8 cellular contexts compared by ENCODE assay signal in genomic region chr1:174999926-175000696, GRCh38. TPM values are rescaled to one million over a fixed set of nuclear protein-coding genes. Genes with fewer than 3 reads are reported as not detected.
DNase-seq lines count a peak whose midpoint lies in the region; ATAC-seq, FAIRE-seq and TF ChIP-seq lines count a peak whose summit lies in the region.

CACYBP (plus strand) TSS chr1:174999947; CDS start chr1:175000181, 234 bp downstream.

- H3K27ac Mint-ChIP-seq in CD14-positive monocyte = peak within 1 kb of the TSS in 3 of 7 donors; percentile 86 to 88 (median 87)
- no peak within 1 kb of the TSS for H3K27ac Mint-ChIP-seq in central memory CD8-positive, alpha-beta T cell (ENCODE audit: low read depth)

- H3K27me3 Mint-ChIP-seq in CD14-positive monocyte (ENCODE audit: low read depth in 3 of 3) = no peaks in the 10 kb centered on the region
- no peaks in the 10 kb centered on the region for H3K27me3 Mint-ChIP-seq in central memory CD8-positive, alpha-beta T cell

- DNase-seq in CD14-positive monocyte (ENCODE audit: low spot score) (peak; percentile 56), HTR-8/SVneo (ENCODE audit: insufficient read length, low spot score) (peak; percentile 5), SKM-1 treated with dmso at 0.1 percent for 144 hours (lab: John Stamatoyannopoulos, UW; ENCODE audit: unreplicated experiment) (peak; percentile 30), left colon (peak in 1 of 2 donors; percentile 49), dedifferentiated amniotic fluid mesenchymal stem cell (ENCODE audit: extremely low spot score) (no peak)
- DNase-seq in central memory CD8-positive, alpha-beta T cell (ENCODE audit: low spot score in 2 of 2) = peak in 1 of 2 donors; percentile 33
- peak; percentile 44 for DNase-seq in stimulated activated CD4-positive, alpha-beta T cell treated with anti-CD3 and anti-CD28 coated beads, Interleukin-4, amount 100 ng/mL, for 24 hours

- peaks cover 40% of the 10 kb centered on the region for H3K4me1 Mint-ChIP-seq in CD14-positive monocyte
- H3K4me1 Mint-ChIP-seq in central memory CD8-positive, alpha-beta T cell = peaks cover 43% of the 10 kb centered on the region

- intact Hi-C loops in CD14-positive monocyte (cut with micrococcal nuclease) (loop anchor here (2.0 to 10.0 kb wide), 3 partner anchors 23 to 975 kb away; partner anchors contain the start of genes RC3H1 (in 2 of the 2) and MRPS14 (in 1 of the 2)), left colon (cut with DNase I, micrococcal nuclease) (no loop called here)

- ATAC-seq in central memory CD8-positive, alpha-beta T cell (replicated peaks; ENCODE audit: extremely low read depth, poor library complexity, severe bottlenecking) = peak; percentile 3
- ATAC-seq in left colon = peak; percentile 19

- H3K9me3 Mint-ChIP-seq in CD14-positive monocyte = no peaks in the 10 kb centered on the region
- H3K9me3 Mint-ChIP-seq in central memory CD8-positive, alpha-beta T cell = no peaks in the 10 kb centered on the region

- H3K36me3 Mint-ChIP-seq in CD14-positive monocyte = peaks cover 11% of the 10 kb centered on the region in 2 donors
- peaks cover 12% of the 10 kb centered on the region for H3K36me3 Mint-ChIP-seq in central memory CD8-positive, alpha-beta T cell (ENCODE audit: insufficient read depth)

- FAIRE-seq in HTR-8/SVneo (lab: Jason Lieb, UNC) = no peak

- no peak within 1 kb of the TSS for H3K4me3 Mint-ChIP-seq in CD14-positive monocyte
- no peak within 1 kb of the TSS for H3K4me3 Mint-ChIP-seq in central memory CD8-positive, alpha-beta T cell

- TF ChIP-seq POLR2A in GM19099 (IDR thresholded peaks at IDR 0.05; ENCODE audit: extremely low read depth, insufficient read length, low read depth) = peak; percentile 33

- no peak for TF ChIP-seq CTCF in CD14-positive monocyte (IDR thresholded peaks at IDR 0.05)

RNA-seq across cellular contexts. Expression of gene CACYBP, which starts in this region (rescaled TPM):
- polyA plus RNA-seq in CD14-positive monocyte = 10 to 100 TPM; 74.8 to 86.9 TPM
- total RNA-seq in left colon = 10 to 100 TPM; 46.0 to 55.6 TPM

Comparison
In these comparisons a context has a peak if more than half of its experiments do, and no peak if none do; other contexts are left out.
1. intact Hi-C loops: an anchor here in CD14-positive monocyte (2.0 to 10.0 kb wide); none called in left colon.